ENCODE assay signal across 1 cellular context in genomic region chr2:236604971-236605734, GRCh38.
TF ChIP-seq lines count a peak whose summit lies in the region.

No MANE protein-coding gene starts in this region.

TF ChIP-seq in SK-N-SH treated with all-trans-retinoic acid at 6 μM for 48 hours, 23 proteins besides CTCF, POLR2A, EP300 and RAD21 (continued from another document):
- no peak for TF ChIP-seq CREB5 (CRISPR knock-in tag; IDR thresholded peaks at IDR 0.05; ENCODE audit: low read depth)
